ENCODE assay signal across 1 cellular context in the genomic region with DNA sequence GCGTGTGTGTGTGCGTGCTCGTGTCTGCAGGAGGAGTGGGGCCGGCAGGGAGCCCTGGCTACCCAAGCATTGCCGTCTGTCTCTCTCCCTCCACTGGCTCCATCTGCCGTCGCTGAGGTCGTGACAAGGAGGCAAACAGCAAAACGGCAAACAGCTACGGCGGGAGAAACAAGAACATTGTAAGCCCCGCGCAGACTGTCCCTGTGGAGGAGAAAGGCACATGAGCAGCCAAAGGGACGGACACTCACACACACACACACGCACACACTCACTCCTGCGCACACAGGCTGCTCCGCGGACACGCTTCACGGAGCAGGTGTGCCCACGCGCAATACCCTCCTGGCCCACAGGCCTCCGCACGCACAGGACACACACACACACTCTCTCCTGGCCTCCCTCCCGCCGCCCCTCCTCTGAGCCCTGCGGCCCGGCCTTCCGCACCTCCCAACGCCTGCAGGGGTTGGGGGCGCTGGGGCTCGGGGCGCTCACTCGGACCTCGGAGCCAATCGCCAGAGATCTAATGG.
TF ChIP-seq lines count a peak whose summit lies in the region.

No MANE protein-coding gene starts in this region.

TF ChIP-seq in GM12878, 131 proteins besides CTCF, POLR2A, EP300 and RAD21 (continued from another document):
- TF ChIP-seq, protein P1, sequence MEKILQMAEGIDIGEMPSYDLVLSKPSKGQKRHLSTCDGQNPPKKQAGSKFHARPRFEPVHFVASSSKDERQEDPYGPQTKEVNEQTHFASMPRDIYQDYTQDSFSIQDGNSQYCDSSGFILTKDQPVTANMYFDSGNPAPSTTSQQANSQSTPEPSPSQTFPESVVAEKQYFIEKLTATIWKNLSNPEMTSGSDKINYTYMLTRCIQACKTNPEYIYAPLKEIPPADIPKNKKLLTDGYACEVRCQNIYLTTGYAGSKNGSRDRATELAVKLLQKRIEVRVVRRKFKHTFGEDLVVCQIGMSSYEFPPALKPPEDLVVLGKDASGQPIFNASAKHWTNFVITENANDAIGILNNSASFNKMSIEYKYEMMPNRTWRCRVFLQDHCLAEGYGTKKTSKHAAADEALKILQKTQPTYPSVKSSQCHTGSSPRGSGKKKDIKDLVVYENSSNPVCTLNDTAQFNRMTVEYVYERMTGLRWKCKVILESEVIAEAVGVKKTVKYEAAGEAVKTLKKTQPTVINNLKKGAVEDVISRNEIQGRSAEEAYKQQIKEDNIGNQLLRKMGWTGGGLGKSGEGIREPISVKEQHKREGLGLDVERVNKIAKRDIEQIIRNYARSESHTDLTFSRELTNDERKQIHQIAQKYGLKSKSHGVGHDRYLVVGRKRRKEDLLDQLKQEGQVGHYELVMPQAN (conservative IDR thresholded peaks at IDR 0.05) = no peak
- TF ChIP-seq HSF1 (IDR thresholded peaks at IDR 0.05; ENCODE audit: low read depth, low read length) (no peak), TBL1XR1 (IDR thresholded peaks at IDR 0.05; ENCODE audit: low read depth, low read length) (no peak), SUZ12 (IDR thresholded peaks at IDR 0.05; ENCODE audit: unreplicated experiment) (no peak), SP1 (IDR thresholded peaks at IDR 0.05; ENCODE audit: low read depth, low read length) (peak; percentile 47), RELA (IDR thresholded peaks at IDR 0.05; ENCODE audit: borderline replicate concordance, partially characterized antibody) (peak; percentile 18), BMI1 (IDR thresholded peaks at IDR 0.05; ENCODE audit: borderline replicate concordance) (0 out of 2 replicates have a peak, but pooled peaks have one; percentile 30), RFX5 (IDR thresholded peaks at IDR 0.05; ENCODE audit: low read depth, low read length) (no peak), IRF4 (IDR thresholded peaks at IDR 0.05; ENCODE audit: low read depth, low read length) (no peak), CBX3 (IDR thresholded peaks at IDR 0.05; ENCODE audit: borderline replicate concordance, low read depth) (no peak), SMARCA5 (IDR thresholded peaks at IDR 0.05) (peak; percentile 61; the same call in 1 of the 2 replicates), GATAD2B (conservative IDR thresholded peaks at IDR 0.05; ENCODE audit: low read depth) (peak; percentile 39), BHLHE40 (IDR thresholded peaks at IDR 0.05; ENCODE audit: borderline replicate concordance in 1 of 2, low read depth in 2 of 2, low read length in 1 of 2) (peak; percentile 41 to 74; a peak in 3 of 4 replicates), CHD4 (IDR thresholded peaks at IDR 0.05) (no peak), MEF2A (IDR thresholded peaks at IDR 0.05; ENCODE audit: insufficient read depth, low read depth, low read length) (no peak), IKZF2 (IDR thresholded peaks at IDR 0.05) (peak; percentile 65 to 88; a peak in 3 of 4 replicates), SRF (IDR thresholded peaks at IDR 0.05; ENCODE audit: low read depth in 2 of 2, low read length in 2 of 2) (no peak), POU2F2 (IDR thresholded peaks at IDR 0.05; ENCODE audit: borderline replicate concordance, low read depth, low read length) (peak; percentile 5; the same call in 1 of the 3 replicates), JUND (IDR thresholded peaks at IDR 0.05; ENCODE audit: low read depth, low read length) (no peak), ZNF207 (IDR thresholded peaks at IDR 0.05; ENCODE audit: borderline replicate concordance) (no peak), BRCA1 (IDR thresholded peaks at IDR 0.05; ENCODE audit: low read depth, low read length) (no peak), BACH1 (IDR thresholded peaks at IDR 0.05; ENCODE audit: borderline replicate concordance) (peak; percentile 88), TCF12 (IDR thresholded peaks at IDR 0.05; ENCODE audit: low read depth, low read length) (0 out of 2 replicates have a peak, but pooled peaks have one; percentile 16), FOXK2 (IDR thresholded peaks at IDR 0.05) (no peak), ZNF384 (IDR thresholded peaks at IDR 0.05; ENCODE audit: borderline replicate concordance, low read depth, low read length) (no peak), TARDBP (IDR thresholded peaks at IDR 0.05; ENCODE audit: borderline replicate concordance) (no peak), CEBPZ (IDR thresholded peaks at IDR 0.05; ENCODE audit: low read depth, low read length) (no peak)
- TF ChIP-seq, protein P2, sequence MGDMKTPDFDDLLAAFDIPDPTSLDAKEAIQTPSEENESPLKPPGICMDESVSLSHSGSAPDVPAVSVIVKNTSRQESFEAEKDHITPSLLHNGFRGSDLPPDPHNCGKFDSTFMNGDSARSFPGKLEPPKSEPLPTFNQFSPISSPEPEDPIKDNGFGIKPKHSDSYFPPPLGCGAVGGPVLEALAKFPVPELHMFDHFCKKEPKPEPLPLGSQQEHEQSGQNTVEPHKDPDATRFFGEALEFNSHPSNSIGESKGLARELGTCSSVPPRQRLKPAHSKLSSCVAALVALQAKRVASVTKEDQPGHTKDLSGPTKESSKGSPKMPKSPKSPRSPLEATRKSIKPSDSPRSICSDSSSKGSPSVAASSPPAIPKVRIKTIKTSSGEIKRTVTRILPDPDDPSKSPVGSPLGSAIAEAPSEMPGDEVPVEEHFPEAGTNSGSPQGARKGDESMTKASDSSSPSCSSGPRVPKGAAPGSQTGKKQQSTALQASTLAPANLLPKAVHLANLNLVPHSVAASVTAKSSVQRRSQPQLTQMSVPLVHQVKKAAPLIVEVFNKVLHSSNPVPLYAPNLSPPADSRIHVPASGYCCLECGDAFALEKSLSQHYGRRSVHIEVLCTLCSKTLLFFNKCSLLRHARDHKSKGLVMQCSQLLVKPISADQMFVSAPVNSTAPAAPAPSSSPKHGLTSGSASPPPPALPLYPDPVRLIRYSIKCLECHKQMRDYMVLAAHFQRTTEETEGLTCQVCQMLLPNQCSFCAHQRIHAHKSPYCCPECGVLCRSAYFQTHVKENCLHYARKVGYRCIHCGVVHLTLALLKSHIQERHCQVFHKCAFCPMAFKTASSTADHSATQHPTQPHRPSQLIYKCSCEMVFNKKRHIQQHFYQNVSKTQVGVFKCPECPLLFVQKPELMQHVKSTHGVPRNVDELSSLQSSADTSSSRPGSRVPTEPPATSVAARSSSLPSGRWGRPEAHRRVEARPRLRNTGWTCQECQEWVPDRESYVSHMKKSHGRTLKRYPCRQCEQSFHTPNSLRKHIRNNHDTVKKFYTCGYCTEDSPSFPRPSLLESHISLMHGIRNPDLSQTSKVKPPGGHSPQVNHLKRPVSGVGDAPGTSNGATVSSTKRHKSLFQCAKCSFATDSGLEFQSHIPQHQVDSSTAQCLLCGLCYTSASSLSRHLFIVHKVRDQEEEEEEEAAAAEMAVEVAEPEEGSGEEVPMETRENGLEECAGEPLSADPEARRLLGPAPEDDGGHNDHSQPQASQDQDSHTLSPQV (IDR thresholded peaks at IDR 0.05) = no peak
- TF ChIP-seq, protein P3, sequence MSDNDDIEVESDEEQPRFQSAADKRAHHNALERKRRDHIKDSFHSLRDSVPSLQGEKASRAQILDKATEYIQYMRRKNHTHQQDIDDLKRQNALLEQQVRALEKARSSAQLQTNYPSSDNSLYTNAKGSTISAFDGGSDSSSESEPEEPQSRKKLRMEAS (IDR thresholded peaks at IDR 0.05; ENCODE audit: low read depth, low read length) = peak; percentile 33; the same call in 1 of the 2 replicates
- TF ChIP-seq, protein P4, sequence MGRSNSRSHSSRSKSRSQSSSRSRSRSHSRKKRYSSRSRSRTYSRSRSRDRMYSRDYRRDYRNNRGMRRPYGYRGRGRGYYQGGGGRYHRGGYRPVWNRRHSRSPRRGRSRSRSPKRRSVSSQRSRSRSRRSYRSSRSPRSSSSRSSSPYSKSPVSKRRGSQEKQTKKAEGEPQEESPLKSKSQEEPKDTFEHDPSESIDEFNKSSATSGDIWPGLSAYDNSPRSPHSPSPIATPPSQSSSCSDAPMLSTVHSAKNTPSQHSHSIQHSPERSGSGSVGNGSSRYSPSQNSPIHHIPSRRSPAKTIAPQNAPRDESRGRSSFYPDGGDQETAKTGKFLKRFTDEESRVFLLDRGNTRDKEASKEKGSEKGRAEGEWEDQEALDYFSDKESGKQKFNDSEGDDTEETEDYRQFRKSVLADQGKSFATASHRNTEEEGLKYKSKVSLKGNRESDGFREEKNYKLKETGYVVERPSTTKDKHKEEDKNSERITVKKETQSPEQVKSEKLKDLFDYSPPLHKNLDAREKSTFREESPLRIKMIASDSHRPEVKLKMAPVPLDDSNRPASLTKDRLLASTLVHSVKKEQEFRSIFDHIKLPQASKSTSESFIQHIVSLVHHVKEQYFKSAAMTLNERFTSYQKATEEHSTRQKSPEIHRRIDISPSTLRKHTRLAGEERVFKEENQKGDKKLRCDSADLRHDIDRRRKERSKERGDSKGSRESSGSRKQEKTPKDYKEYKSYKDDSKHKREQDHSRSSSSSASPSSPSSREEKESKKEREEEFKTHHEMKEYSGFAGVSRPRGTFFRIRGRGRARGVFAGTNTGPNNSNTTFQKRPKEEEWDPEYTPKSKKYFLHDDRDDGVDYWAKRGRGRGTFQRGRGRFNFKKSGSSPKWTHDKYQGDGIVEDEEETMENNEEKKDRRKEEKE (IDR thresholded peaks at IDR 0.05) = no peak
- TF ChIP-seq, protein P5, sequence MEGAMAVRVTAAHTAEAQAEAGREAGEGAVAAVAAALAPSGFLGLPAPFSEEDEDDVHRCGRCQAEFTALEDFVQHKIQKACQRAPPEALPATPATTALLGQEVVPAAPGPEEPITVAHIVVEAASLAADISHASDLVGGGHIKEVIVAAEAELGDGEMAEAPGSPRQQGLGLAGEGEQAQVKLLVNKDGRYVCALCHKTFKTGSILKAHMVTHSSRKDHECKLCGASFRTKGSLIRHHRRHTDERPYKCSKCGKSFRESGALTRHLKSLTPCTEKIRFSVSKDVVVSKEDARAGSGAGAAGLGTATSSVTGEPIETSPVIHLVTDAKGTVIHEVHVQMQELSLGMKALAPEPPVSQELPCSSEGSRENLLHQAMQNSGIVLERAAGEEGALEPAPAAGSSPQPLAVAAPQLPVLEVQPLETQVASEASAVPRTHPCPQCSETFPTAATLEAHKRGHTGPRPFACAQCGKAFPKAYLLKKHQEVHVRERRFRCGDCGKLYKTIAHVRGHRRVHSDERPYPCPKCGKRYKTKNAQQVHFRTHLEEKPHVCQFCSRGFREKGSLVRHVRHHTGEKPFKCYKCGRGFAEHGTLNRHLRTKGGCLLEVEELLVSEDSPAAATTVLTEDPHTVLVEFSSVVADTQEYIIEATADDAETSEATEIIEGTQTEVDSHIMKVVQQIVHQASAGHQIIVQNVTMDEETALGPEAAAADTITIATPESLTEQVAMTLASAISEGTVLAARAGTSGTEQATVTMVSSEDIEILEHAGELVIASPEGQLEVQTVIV (IDR thresholded peaks at IDR 0.05; ENCODE audit: borderline replicate concordance, partially characterized antibody) = no peak
- TF ChIP-seq, protein P6, sequence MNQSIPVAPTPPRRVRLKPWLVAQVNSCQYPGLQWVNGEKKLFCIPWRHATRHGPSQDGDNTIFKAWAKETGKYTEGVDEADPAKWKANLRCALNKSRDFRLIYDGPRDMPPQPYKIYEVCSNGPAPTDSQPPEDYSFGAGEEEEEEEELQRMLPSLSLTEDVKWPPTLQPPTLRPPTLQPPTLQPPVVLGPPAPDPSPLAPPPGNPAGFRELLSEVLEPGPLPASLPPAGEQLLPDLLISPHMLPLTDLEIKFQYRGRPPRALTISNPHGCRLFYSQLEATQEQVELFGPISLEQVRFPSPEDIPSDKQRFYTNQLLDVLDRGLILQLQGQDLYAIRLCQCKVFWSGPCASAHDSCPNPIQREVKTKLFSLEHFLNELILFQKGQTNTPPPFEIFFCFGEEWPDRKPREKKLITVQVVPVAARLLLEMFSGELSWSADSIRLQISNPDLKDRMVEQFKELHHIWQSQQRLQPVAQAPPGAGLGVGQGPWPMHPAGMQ (IDR thresholded peaks at IDR 0.05; ENCODE audit: borderline replicate concordance) = no peak
- TF ChIP-seq, protein P7, sequence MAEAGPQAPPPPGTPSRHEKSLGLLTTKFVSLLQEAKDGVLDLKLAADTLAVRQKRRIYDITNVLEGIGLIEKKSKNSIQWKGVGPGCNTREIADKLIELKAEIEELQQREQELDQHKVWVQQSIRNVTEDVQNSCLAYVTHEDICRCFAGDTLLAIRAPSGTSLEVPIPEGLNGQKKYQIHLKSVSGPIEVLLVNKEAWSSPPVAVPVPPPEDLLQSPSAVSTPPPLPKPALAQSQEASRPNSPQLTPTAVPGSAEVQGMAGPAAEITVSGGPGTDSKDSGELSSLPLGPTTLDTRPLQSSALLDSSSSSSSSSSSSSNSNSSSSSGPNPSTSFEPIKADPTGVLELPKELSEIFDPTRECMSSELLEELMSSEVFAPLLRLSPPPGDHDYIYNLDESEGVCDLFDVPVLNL (IDR thresholded peaks at IDR 0.05; ENCODE audit: low read depth, low read length) = 0 out of 2 replicates have a peak, but pooled peaks have one; percentile 28
